In genomic region chr1:217561446-217561845, GRCh38 we compare ENCODE assay signal across 17 cellular contexts.
DNase-seq lines count a peak whose midpoint lies in the region; TF ChIP-seq lines count a peak whose summit lies in the region.
"Had no signal": no experiment of that assay in that cellular context is flagged by ENCODE, and none has a peak within 500 bp of the region (broad histone marks: within the 10 kb centered on the region; RNA-seq: fewer than 3 reads in every experiment).

No MANE protein-coding gene starts in this region.

- no peaks in the 10 kb centered on the region for H3K27me3 ChIP-seq in mammary epithelial cell (ENCODE audit: insufficient read depth, low read length)
- H3K27me3 ChIP-seq: BE2C had no signal

- no peak overlapping the region for H2AFZ ChIP-seq in mammary epithelial cell (ENCODE audit: low read depth, low read length)

- peaks cover 3% of the 10 kb centered on the region for H3K79me2 ChIP-seq in mammary epithelial cell (ENCODE audit: insufficient read depth, low read length)

- no peak overlapping the region for H3K9ac ChIP-seq in mammary epithelial cell (ENCODE audit: insufficient read depth, low read length)

- H3K4me1 ChIP-seq in mammary epithelial cell (ENCODE audit: insufficient read depth, low read length), result peaks cover 18% of the 10 kb centered on the region
- H3K4me1 ChIP-seq: BE2C had no signal

- peak overlapping the region; percentile 77 for H3K4me2 ChIP-seq in mammary epithelial cell (ENCODE audit: insufficient read depth, low read depth, low read length)

- no peaks in the 10 kb centered on the region for H3K36me3 ChIP-seq in mammary epithelial cell (ENCODE audit: insufficient read depth, low read length)
- H3K36me3 ChIP-seq: BE2C had no signal

- H3K9me3 ChIP-seq in mammary epithelial cell (replicated peaks; ENCODE audit: insufficient read depth, low read length), result no peaks in the 10 kb centered on the region
- H3K9me3 ChIP-seq: A549, BE2C had no signal

- H3K4me3 ChIP-seq in mammary epithelial cell (replicated peaks in 1 of 3; ENCODE audit: insufficient read depth in 1 of 3, low read depth in 2 of 3, low read length in 3 of 3), result no peak overlapping the region
- H3K4me3 ChIP-seq in fibroblast of villous mesenchyme (ENCODE audit: low read depth, low read length), result no peak overlapping the region
- H3K4me3 ChIP-seq: A549 had no signal

- BruUV-seq in mammary epithelial cell (replicated peaks; lab: Mats Ljungman, UMichigan), result no TSS peak

- intact Hi-C loops in mammary epithelial cell (cut with micrococcal nuclease), result loop anchor here (10.0 kb wide), 1 partner anchor 127 kb away; no protein-coding TSS in a partner anchor

- no peaks in the 10 kb centered on the region for H4K20me1 ChIP-seq in mammary epithelial cell (ENCODE audit: insufficient read depth, low read length)

- CTCF ChIA-PET in mammary epithelial cell (lab: Charles Lee; ENCODE audit: low non-redundant PET), result no interaction called here

- H3K27ac ChIP-seq in mammary epithelial cell (ENCODE audit: insufficient read depth, low read depth, low read length), result peak overlapping the region; percentile 85
- H3K27ac ChIP-seq: C4-2B had no signal

- dilution Hi-C loops in mammary epithelial cell (cut with HindIII; ENCODE audit: low sequenced_read_pairs), result no loop called here

- peak; percentile 51 for DNase-seq in NCI-H226
- no peak for DNase-seq in mammary epithelial cell
- DNase-seq in fibroblast of villous mesenchyme (ENCODE audit: low read depth), result peak; percentile 16
- peak; percentile 8 for DNase-seq in pulmonary artery endothelial cell (ENCODE audit: low read depth, low spot score)
- DNase-seq in NCI-H2171 treated with DMSO at 0.1 percent for 48 hours (lab: John Stamatoyannopoulos, UW), result no peak
- no peak for DNase-seq in T-helper 2 cell
- no peak for DNase-seq in foreskin melanocyte
- DNase-seq in MV-4-11 (lab: John Stamatoyannopoulos, UW), result no peak
- DNase-seq: BE2C; CD4-positive, alpha-beta memory T cell; DMS153; DMS79 treated with DMSO at 0.1 percent for 48 hours; GDM1; GOT3; H9 had no signal

- in situ Hi-C loops in mammary epithelial cell (cut with MboI; ENCODE audit: low sequenced_read_pairs in 2 of 2), result no loop called here

- TF ChIP-seq CTCF in mammary epithelial cell (conservative IDR thresholded peaks at IDR 0.05 in 1 of 2, IDR thresholded peaks at IDR 0.05 in 1 of 2; ENCODE audit: extremely low read depth in 1 of 2, insufficient read depth in 1 of 2, low read depth in 1 of 2, low read length in 2 of 2), result no peak
- TF ChIP-seq CTCF in fibroblast of villous mesenchyme (IDR thresholded peaks at IDR 0.05; ENCODE audit: insufficient read depth, low read depth, low read length), result no peak

- 74% methylated on average over 4 of the region's 4 CpGs for WGBS in mammary epithelial cell (ENCODE audit: low coverage, missing lambda C conversion rate)

Comparison
In these comparisons a context has a peak if more than half of its experiments do, and no peak if none do; other contexts are left out.
1. DNase-seq: peak in NCI-H226 (single experiment), fibroblast of villous mesenchyme (single experiment) and pulmonary artery endothelial cell (single experiment); none in mammary epithelial cell (single experiment), NCI-H2171 treated with DMSO at 0.1 percent for 48 hours (single experiment), T-helper 2 cell (0 of 5), foreskin melanocyte (single experiment) and MV-4-11 (single experiment).